In the genomic region with DNA sequence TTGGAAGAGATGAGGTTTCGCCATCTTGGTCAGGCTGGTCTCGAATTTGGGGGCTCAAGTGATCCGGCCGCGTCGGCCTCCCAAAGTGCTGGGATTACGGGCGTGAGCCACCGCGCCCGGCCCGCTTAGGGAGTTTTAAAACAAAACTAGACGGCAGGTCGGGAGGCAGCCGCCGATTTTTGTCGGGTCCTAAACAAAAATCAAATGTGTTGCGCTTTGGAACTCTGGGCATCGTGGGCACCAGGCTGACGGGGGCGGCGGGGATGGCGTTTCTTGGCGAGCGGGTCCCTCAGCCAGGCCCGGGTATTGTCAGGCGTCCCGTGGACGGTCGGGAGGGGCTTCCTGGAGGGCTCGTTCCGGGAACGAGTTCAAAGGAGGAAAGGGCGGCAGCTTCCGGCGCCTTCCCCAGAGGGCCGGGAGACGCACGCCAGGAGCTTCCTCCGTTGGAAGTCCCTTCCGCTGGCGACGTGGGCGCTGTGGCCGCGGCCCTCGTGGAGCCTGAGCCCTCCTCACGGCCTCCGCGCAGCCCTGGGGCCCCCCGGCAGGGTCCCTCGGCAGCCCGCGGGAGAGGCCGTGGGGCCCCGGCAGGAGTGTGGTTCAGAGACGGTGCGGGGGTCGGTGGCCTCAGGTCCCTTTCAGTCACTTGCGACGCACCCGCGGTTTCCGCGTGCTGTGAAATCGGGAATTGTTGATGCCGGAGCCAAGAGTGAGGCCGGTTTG, we compare ENCODE assay signal across 7 cellular contexts. TPM values are rescaled to one million over a fixed set of nuclear protein-coding genes. Genes with fewer than 3 reads are reported as not detected.
A peak's percentile ranks its signal among the peaks of the same experiment; 100 is the strongest.
DNase-seq lines count a peak whose midpoint lies in the region; ATAC-seq and TF ChIP-seq lines count a peak whose summit lies in the region.

No MANE protein-coding gene starts in this region.

- TF ChIP-seq POLR2A in GM15510 (IDR thresholded peaks at IDR 0.05; ENCODE audit: borderline replicate concordance, extremely low read depth, insufficient read length): peak; percentile 45

- H3K9me3 ChIP-seq in psoas muscle: no peaks in the 10 kb centered on the region

- peaks cover 0 to 44% (median 14%) of the 10 kb centered on the region in 3 donors for H3K27me3 ChIP-seq in psoas muscle (ENCODE audit: insufficient read depth in 3 of 3, low read length in 2 of 3)

- H3K36me3 ChIP-seq in psoas muscle (ENCODE audit: insufficient read depth in 1 of 2, low read depth in 1 of 2): no peaks in the 10 kb centered on the region

- ATAC-seq in HG02588 (IDR thresholded peaks at IDR 0.05; ENCODE audit: unreplicated experiment) (peak; percentile 35), psoas muscle (peak; percentile 46 to 73 (median 52))

- in situ Hi-C loops in G401 (cut with HindIII; ENCODE audit: low sequenced_read_pairs): no loop called here

- intact Hi-C loops in cardiac septum (cut with DNase I) (loop anchor here (10.0 kb wide), 1 partner anchor 121 kb away; no protein-coding TSS in a partner anchor), psoas muscle (cut with DNase I) (no loop called here)

- no peak overlapping the region for H3K27ac ChIP-seq in psoas muscle

- WGBS in psoas muscle, 3 donors: 15 to 17% (median 17%) methylated on average over 60 to 68 of the region's 68 CpGs

- TF ChIP-seq CTCF in psoas muscle (IDR thresholded peaks at IDR 0.05): no peak

- H3K4me1 ChIP-seq in psoas muscle: no peaks in the 10 kb centered on the region

- peak overlapping the region; percentile 63 for H3K4me3 ChIP-seq in psoas muscle

- DNase-seq in NCI-H748 (lab: John Stamatoyannopoulos, UW; ENCODE audit: unreplicated experiment): peak; percentile 70
- DNase-seq in activated T-helper 9 cell treated with anti-CD3 and anti-CD28 coated beads, Interleukin-2, amount 50 U/mL, for 16 hours (ENCODE audit: low read depth): peak; percentile 36
- DNase-seq in cardiac septum (ENCODE audit: low spot score): peak; percentile 91
- DNase-seq in psoas muscle: peak; percentile 75 to 86
- no peak for DNase-seq in G401 (ENCODE audit: low spot score)

RNA-seq across cellular contexts. Expression of gene EMILIN2, which starts 59.2 kb away (rescaled TPM):
- total RNA-seq in cardiac septum: 11.1 TPM
- 1 to 10 TPM; 1.8 to 2.9 (median 2.5) TPM for total RNA-seq in psoas muscle
- 1 to 10 TPM in 2 of 3 donors, under 1 TPM in 1; 0.65 to 2.5 (median 1.0) TPM for polyA plus RNA-seq in psoas muscle
- 0.06 and 0.07 TPM in 2 replicates for total RNA-seq in G401 (2014; rRNA removed; shearing (Covaris generic))
